In genomic region chr9:4174781-4175180, GRCh38 we compare ENCODE assay signal across 2 cellular contexts.
TF ChIP-seq lines count a peak whose summit lies in the region.

No MANE protein-coding gene starts in this region.

TF ChIP-seq in IMR-90, 13 proteins besides CTCF, POLR2A, EP300 and RAD21:
- TF ChIP-seq MXI1 (IDR thresholded peaks at IDR 0.05; ENCODE audit: borderline replicate concordance, low read depth, low read length) (no peak), MAZ (IDR thresholded peaks at IDR 0.05; ENCODE audit: borderline replicate concordance, low read depth, low read length) (no peak), USF2 (IDR thresholded peaks at IDR 0.05; ENCODE audit: low read depth, low read length) (no peak), CEBPB (IDR thresholded peaks at IDR 0.05; ENCODE audit: low read depth, low read length) (no peak), RCOR1 (IDR thresholded peaks at IDR 0.05; ENCODE audit: insufficient replicate concordance, low read length) (no peak), CHD1 (IDR thresholded peaks at IDR 0.05; ENCODE audit: low read depth, low read length) (no peak), NFE2L2 (IDR thresholded peaks at IDR 0.05; ENCODE audit: low read depth, low read length) (no peak), MAFK (IDR thresholded peaks at IDR 0.05; ENCODE audit: low read depth, low read length) (no peak), SMC3 (IDR thresholded peaks at IDR 0.05; ENCODE audit: low read depth, low read length) (no peak)
TF ChIP-seq in IMR-90: peak in this region for 0.

TF ChIP-seq in H1, 55 proteins besides CTCF, POLR2A, EP300 and RAD21:
- no peak for TF ChIP-seq SP2 (IDR thresholded peaks at IDR 0.05; ENCODE audit: low read length)
- no peak for TF ChIP-seq SIN3A (conservative IDR thresholded peaks at IDR 0.05 in 1 of 2, IDR thresholded peaks at IDR 0.05 in 1 of 2; ENCODE audit: low read depth in 1 of 2, low read length in 2 of 2)
- TF ChIP-seq RNF2 (IDR thresholded peaks at IDR 0.05; ENCODE audit: borderline replicate concordance, low read depth, low read length, missing control alignments, poor library complexity, severe bottlenecking), result no peak
- no peak for TF ChIP-seq CTBP2 (IDR thresholded peaks at IDR 0.05; ENCODE audit: borderline replicate concordance, insufficient read depth, insufficient read length, low read length)
- TF ChIP-seq POU5F1 (IDR thresholded peaks at IDR 0.05; ENCODE audit: low read depth, low read length), result no peak
- no peak for TF ChIP-seq CBX5 (IDR thresholded peaks at IDR 0.05; ENCODE audit: low read depth, low read length)
- no peak for TF ChIP-seq TAF1 (IDR thresholded peaks at IDR 0.05; ENCODE audit: low read depth, low read length)
- no peak for TF ChIP-seq USF2 (IDR thresholded peaks at IDR 0.05; ENCODE audit: low read length)
- TF ChIP-seq RFX5 (IDR thresholded peaks at IDR 0.05; ENCODE audit: borderline replicate concordance, low read depth, low read length), result no peak
- no peak for TF ChIP-seq ZNF274 (IDR thresholded peaks at IDR 0.05; ENCODE audit: borderline replicate concordance, extremely low read depth, low read length)
- no peak for TF ChIP-seq SP1 (IDR thresholded peaks at IDR 0.05; ENCODE audit: low read depth, low read length)
- no peak for TF ChIP-seq SAP30 (IDR thresholded peaks at IDR 0.05; ENCODE audit: insufficient read depth, insufficient replicate concordance, low read length)
- TF ChIP-seq SUZ12 (IDR thresholded peaks at IDR 0.05; ENCODE audit: low read length), result no peak
- no peak for TF ChIP-seq CBX8 (IDR thresholded peaks at IDR 0.05; ENCODE audit: borderline replicate concordance, low read depth, low read length)
- no peak for TF ChIP-seq NRF1 (IDR thresholded peaks at IDR 0.05; ENCODE audit: low read depth, low read length)
- TF ChIP-seq SIX5 (IDR thresholded peaks at IDR 0.05; ENCODE audit: low read depth, low read length), result no peak
- TF ChIP-seq BRCA1 (IDR thresholded peaks at IDR 0.05; ENCODE audit: low read depth, low read length), result no peak
